ENCODE assay signal across 2 cellular contexts in the genomic region with DNA sequence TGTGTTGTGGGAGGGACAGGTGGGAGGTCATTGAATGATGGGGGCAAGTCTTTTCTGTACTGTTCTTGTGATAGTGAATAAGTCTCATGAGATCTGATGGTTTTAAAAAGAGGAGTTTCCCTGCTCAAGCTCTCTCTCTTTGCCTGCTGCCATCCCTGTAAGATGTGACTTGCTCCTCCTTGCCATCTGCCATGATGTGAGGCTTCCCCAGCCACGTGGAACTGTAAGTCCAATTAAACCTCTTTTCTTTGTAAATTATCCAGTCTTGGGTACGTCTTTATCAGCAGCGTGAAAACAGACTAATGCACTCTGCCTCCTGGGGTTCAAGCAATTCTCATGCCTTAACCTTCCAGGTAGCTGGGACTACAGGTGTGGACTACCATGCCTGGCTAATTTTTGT. TPM values are rescaled to one million over a fixed set of nuclear protein-coding genes. Genes with fewer than 3 reads are reported as not detected.
"Had no signal": no experiment of that assay in that cellular context is flagged by ENCODE, and none has a peak within 500 bp of the region (broad histone marks: within the 10 kb centered on the region; RNA-seq: fewer than 3 reads in every experiment).

No MANE protein-coding gene starts in this region.

RNA-seq across cellular contexts. Expression of gene GARIN1A, which starts 8.9 kb away (rescaled TPM):
- polyA plus RNA-seq: immature natural killer cell; naive thymus-derived CD4-positive, alpha-beta T cell had no signal
